In genomic region chr2:102005989-102006885, GRCh38 we compare ENCODE assay signal across 1 cellular context.
A peak's percentile ranks its signal among the peaks of the same experiment; 100 is the strongest.
TF ChIP-seq lines count a peak whose summit lies in the region.

No MANE protein-coding gene starts in this region.

TF ChIP-seq in HepG2, 621 proteins besides CTCF, POLR2A, EP300 and RAD21 (continued from another document and continues in another):
- TF ChIP-seq ZBTB40 (IDR thresholded peaks at IDR 0.05) (no peak), ZBTB40 (CRISPR knock-in tag; IDR thresholded peaks at IDR 0.05) (no peak), KDM4B (CRISPR knock-in tag; IDR thresholded peaks at IDR 0.05) (0 out of 2 replicates have a peak, but pooled peaks have one; percentile 31), KAT8 (CRISPR knock-in tag; IDR thresholded peaks at IDR 0.05) (peak; percentile 50; the same call in 1 of the 2 replicates), HNRNPLL (IDR thresholded peaks at IDR 0.05; ENCODE audit: low read depth, low read length, poor library complexity, severe bottlenecking) (no peak), POGK (CRISPR knock-in tag; conservative IDR thresholded peaks at IDR 0.05) (no peak), ZFP1 (CRISPR knock-in tag; IDR thresholded peaks at IDR 0.05) (no peak), FOXA3 (CRISPR knock-in tag; IDR thresholded peaks at IDR 0.05) (no peak), ZNF275 (CRISPR knock-in tag; IDR thresholded peaks at IDR 0.05; ENCODE audit: borderline replicate concordance) (no peak), ADNP (CRISPR knock-in tag; IDR thresholded peaks at IDR 0.05) (no peak), ZBTB39 (CRISPR knock-in tag; IDR thresholded peaks at IDR 0.05) (no peak), PRDM15 (CRISPR knock-in tag; IDR thresholded peaks at IDR 0.05) (no peak), MXD4 (CRISPR knock-in tag; IDR thresholded peaks at IDR 0.05) (no peak), KLF15 (CRISPR knock-in tag; IDR thresholded peaks at IDR 0.05; ENCODE audit: borderline replicate concordance) (no peak), ARID3A (IDR thresholded peaks at IDR 0.05; ENCODE audit: low read depth, low read length) (no peak), ZNF20 (CRISPR knock-in tag; IDR thresholded peaks at IDR 0.05) (no peak), PHB2 (IDR thresholded peaks at IDR 0.05; ENCODE audit: partially characterized antibody) (no peak), ZBTB10 (CRISPR knock-in tag; IDR thresholded peaks at IDR 0.05; ENCODE audit: borderline replicate concordance) (no peak), ERF (CRISPR knock-in tag; IDR thresholded peaks at IDR 0.05) (peak; percentile 67; the same call in 1 of the 2 replicates), ZNF24 (IDR thresholded peaks at IDR 0.05) (no peak), FOXA1 (IDR thresholded peaks at IDR 0.05) (no peak), FOXA1 (CRISPR knock-in tag; IDR thresholded peaks at IDR 0.05) (no peak), NFKBIZ (CRISPR knock-in tag; IDR thresholded peaks at IDR 0.05) (0 out of 2 replicates have a peak, but pooled peaks have one; percentile 30), ZSCAN22 (CRISPR knock-in tag; IDR thresholded peaks at IDR 0.05) (no peak), ZNF704 (CRISPR knock-in tag; IDR thresholded peaks at IDR 0.05; ENCODE audit: borderline replicate concordance) (no peak), ZNF44 (CRISPR knock-in tag; IDR thresholded peaks at IDR 0.05) (no peak), KLF9 (CRISPR knock-in tag; IDR thresholded peaks at IDR 0.05; ENCODE audit: low read depth) (no peak), TFDP1 (CRISPR knock-in tag; IDR thresholded peaks at IDR 0.05; ENCODE audit: borderline replicate concordance) (no peak)
